In genomic region chr3:53234841-53235232, GRCh38 we compare ENCODE assay signal across 27 cellular contexts. TPM values are rescaled to one million over a fixed set of nuclear protein-coding genes. Genes with fewer than 3 reads are reported as not detected.
DNase-seq lines count a peak whose midpoint lies in the region; ATAC-seq and TF ChIP-seq lines count a peak whose summit lies in the region.
"Had no signal": no experiment of that assay in that cellular context is flagged by ENCODE, and none has a peak within 500 bp of the region (broad histone marks: within the 10 kb centered on the region; RNA-seq: fewer than 3 reads in every experiment).

No MANE protein-coding gene starts in this region.

- peaks cover 7 to 8% of the 10 kb centered on the region in 2 donors for H3K36me3 Mint-ChIP-seq in activated T-cell treated with anti-CD3 and anti-CD28 coated beads, Interleukin-2, amount 50 U/mL, for 72 hours (ENCODE audit: insufficient read depth in 2 of 2)
- peaks cover 85% of the 10 kb centered on the region for H3K36me3 Mint-ChIP-seq in Calu3 (ENCODE audit: insufficient read depth, unreplicated experiment)
- H3K36me3 Mint-ChIP-seq in osteocyte (ENCODE audit: unreplicated experiment): peaks cover 49% of the 10 kb centered on the region
- peaks cover 61% of the 10 kb centered on the region for H3K36me3 Mint-ChIP-seq in stimulated activated memory B cell treated with anti-CD40 and anti-IgM and Interleukin-4, amounts not matched to agents 10 μg/mL and 1 μg/mL and 100 μg/mL, for 72 hours

- no peaks in the 10 kb centered on the region for H3K9me3 ChIP-seq in RWPE2 (ENCODE audit: severe bottlenecking)
- H3K9me3 ChIP-seq: BE2C, colonic mucosa, esophagus squamous epithelium, psoas muscle, vagina had no signal

- H3K4me1 ChIP-seq in RWPE2 (ENCODE audit: insufficient read depth, poor library complexity, severe bottlenecking): peaks cover 33% of the 10 kb centered on the region
- H3K4me1 ChIP-seq: BE2C had no signal

- H3K27ac Mint-ChIP-seq in activated T-cell treated with anti-CD3 and anti-CD28 coated beads, Interleukin-2, amount 50 U/mL, for 72 hours: peak overlapping the region; percentile 10
- H3K27ac Mint-ChIP-seq in Calu3 (ENCODE audit: unreplicated experiment) (peak overlapping the region; percentile 67), osteocyte (ENCODE audit: unreplicated experiment) (peak overlapping the region; percentile 27)
- H3K27ac Mint-ChIP-seq in stimulated activated memory B cell treated with anti-CD40 and anti-IgM and Interleukin-4, amounts not matched to agents 10 μg/mL and 1 μg/mL and 100 μg/mL, for 72 hours: no peak overlapping the region

- CTCF ChIA-PET in Calu3 (lab: Charles Lee): no interaction called here

- TF ChIP-seq CTCF in Calu3 (IDR thresholded peaks at IDR 0.05; ENCODE audit: unreplicated experiment) (no peak), RWPE2 (IDR thresholded peaks at IDR 0.05; ENCODE audit: poor library complexity, severe bottlenecking) (no peak), osteocyte (IDR thresholded peaks at IDR 0.05) (no peak)

- intact Hi-C loops in Calu3 (cut with micrococcal nuclease; ENCODE audit: unreplicated experiment): no loop called here
- intact Hi-C loops in posterior vena cava (cut with DNase I): no loop called here

- no peak for DNase-seq in activated T-cell treated with anti-CD3 and anti-CD28 coated beads, Interleukin-2, amount 50 U/mL, for 72 hours
- no peak for DNase-seq in activated T-cell treated with anti-CD3 and anti-CD28 coated beads for 4 hours
- no peak for DNase-seq in Calu3
- peak; percentile 34 for DNase-seq in RWPE2 (ENCODE audit: low spot score)
- no peak for DNase-seq in osteocyte (ENCODE audit: extremely low spot score, unreplicated experiment)
- DNase-seq in posterior vena cava (ENCODE audit: low spot score): no peak
- DNase-seq: ACHN; activated CD4-positive, alpha-beta T cell treated with anti-CD3 and anti-CD28 coated beads for 1 hour; BE2C; colonic mucosa; DMS79; effector memory CD8-positive, alpha-beta T cell; esophagus squamous epithelium; foreskin melanocyte; GDM1; H9; NCI-H1105; NCI-H2029 treated with DMSO at 0.1 percent for 48 hours; NCI-H2227 treated with DMSO at 0.1 percent for 48 hours; T-helper 1 cell had no signal

- no peak for ATAC-seq in activated T-cell treated with anti-CD3 and anti-CD28 coated beads, Interleukin-2, amount 50 U/mL, for 72 hours (replicated peaks in 1 of 2)
- ATAC-seq in RWPE2 (ENCODE audit: low read depth): no peak
- no peak for ATAC-seq in stimulated activated memory B cell treated with anti-CD40 and anti-IgM and Interleukin-4, amounts not matched to agents 10 μg/mL and 1 μg/mL and 100 μg/mL, for 72 hours
- ATAC-seq in HG03354 (IDR thresholded peaks at IDR 0.05; ENCODE audit: poor library complexity, severe bottlenecking, unreplicated experiment): no peak
- ATAC-seq: effector memory CD8-positive, alpha-beta T cell; psoas muscle had no signal

- no peak overlapping the region for H3K4me3 Mint-ChIP-seq in activated T-cell treated with anti-CD3 and anti-CD28 coated beads, Interleukin-2, amount 50 U/mL, for 72 hours
- H3K4me3 Mint-ChIP-seq in Calu3 (ENCODE audit: low read depth, unreplicated experiment) (no peak overlapping the region), osteocyte (ENCODE audit: unreplicated experiment) (no peak overlapping the region)
- H3K4me3 Mint-ChIP-seq in stimulated activated memory B cell treated with anti-CD40 and anti-IgM and Interleukin-4, amounts not matched to agents 10 μg/mL and 1 μg/mL and 100 μg/mL, for 72 hours: no peak overlapping the region
- H3K4me3 Mint-ChIP-seq: activated naive CD4-positive, alpha-beta T cell treated with anti-CD3 and anti-CD28 coated beads, Interleukin-2, amount 50 U/mL, for 24 hours; effector memory CD8-positive, alpha-beta T cell; H9; stimulated activated naive CD8-positive, alpha-beta T cell treated with anti-CD3 and anti-CD28 coated beads, Interleukin-15, Interleukin-2, amounts not matched to agents 100 ng/mL and 50 ng/mL, for 24 hours had no signal

- no peaks in the 10 kb centered on the region for H3K4me1 Mint-ChIP-seq in activated T-cell treated with anti-CD3 and anti-CD28 coated beads, Interleukin-2, amount 50 U/mL, for 72 hours (ENCODE audit: low read depth)
- peaks cover 41% of the 10 kb centered on the region for H3K4me1 Mint-ChIP-seq in Calu3 (ENCODE audit: low read depth, unreplicated experiment)
- peaks cover 56% of the 10 kb centered on the region for H3K4me1 Mint-ChIP-seq in osteocyte (ENCODE audit: unreplicated experiment)
- no peaks in the 10 kb centered on the region for H3K4me1 Mint-ChIP-seq in stimulated activated memory B cell treated with anti-CD40 and anti-IgM and Interleukin-4, amounts not matched to agents 10 μg/mL and 1 μg/mL and 100 μg/mL, for 72 hours
- H3K4me1 Mint-ChIP-seq: activated naive CD4-positive, alpha-beta T cell treated with anti-CD3 and anti-CD28 coated beads, Interleukin-2, amount 50 U/mL, for 24 hours had no signal

- H3K27ac ChIP-seq in RWPE2 (ENCODE audit: poor library complexity, severe bottlenecking): peak overlapping the region; percentile 79
- H3K27ac ChIP-seq: cardiac muscle cell, colonic mucosa, psoas muscle had no signal

- BruUV-seq in Calu3 (replicated peaks; lab: Mats Ljungman, UMichigan): no TSS peak

- H3K27me3 Mint-ChIP-seq in activated T-cell treated with anti-CD3 and anti-CD28 coated beads, Interleukin-2, amount 50 U/mL, for 72 hours (ENCODE audit: low read depth): no peaks in the 10 kb centered on the region
- no peaks in the 10 kb centered on the region for H3K27me3 Mint-ChIP-seq in Calu3 (ENCODE audit: unreplicated experiment)
- H3K27me3 Mint-ChIP-seq in osteocyte (ENCODE audit: unreplicated experiment): no peaks in the 10 kb centered on the region
- no peaks in the 10 kb centered on the region for H3K27me3 Mint-ChIP-seq in stimulated activated memory B cell treated with anti-CD40 and anti-IgM and Interleukin-4, amounts not matched to agents 10 μg/mL and 1 μg/mL and 100 μg/mL, for 72 hours
- H3K27me3 Mint-ChIP-seq: activated naive CD4-positive, alpha-beta T cell treated with anti-CD3 and anti-CD28 coated beads, Interleukin-2, amount 50 U/mL, for 24 hours; effector memory CD8-positive, alpha-beta T cell; stimulated activated naive CD8-positive, alpha-beta T cell treated with anti-CD3 and anti-CD28 coated beads, Interleukin-15, Interleukin-2, amounts not matched to agents 100 ng/mL and 50 ng/mL, for 24 hours had no signal

- H3K36me3 ChIP-seq in RWPE2 (ENCODE audit: low read depth): peaks cover 95% of the 10 kb centered on the region

- no peaks in the 10 kb centered on the region for H3K27me3 ChIP-seq in RWPE2 (ENCODE audit: insufficient read depth, poor library complexity, severe bottlenecking)
- H3K27me3 ChIP-seq: BE2C, cardiac muscle cell, colonic mucosa, esophagus squamous epithelium, vagina had no signal

- no peaks in the 10 kb centered on the region for H3K9me3 Mint-ChIP-seq in activated T-cell treated with anti-CD3 and anti-CD28 coated beads, Interleukin-2, amount 50 U/mL, for 72 hours
- no peaks in the 10 kb centered on the region for H3K9me3 Mint-ChIP-seq in Calu3 (ENCODE audit: low read depth, unreplicated experiment)
- H3K9me3 Mint-ChIP-seq in osteocyte (ENCODE audit: unreplicated experiment): no peaks in the 10 kb centered on the region
- no peaks in the 10 kb centered on the region for H3K9me3 Mint-ChIP-seq in stimulated activated memory B cell treated with anti-CD40 and anti-IgM and Interleukin-4, amounts not matched to agents 10 μg/mL and 1 μg/mL and 100 μg/mL, for 72 hours
- H3K9me3 Mint-ChIP-seq: activated naive CD4-positive, alpha-beta T cell treated with anti-CD3 and anti-CD28 coated beads, Interleukin-2, amount 50 U/mL, for 24 hours; effector memory CD8-positive, alpha-beta T cell; H9; stimulated activated naive CD8-positive, alpha-beta T cell treated with anti-CD3 and anti-CD28 coated beads, Interleukin-15, Interleukin-2, amounts not matched to agents 100 ng/mL and 50 ng/mL, for 24 hours had no signal

- H3K4me3 ChIP-seq in RWPE2 (ENCODE audit: severe bottlenecking): no peak overlapping the region
- H3K4me3 ChIP-seq: cardiac muscle cell, colonic mucosa, esophagus squamous epithelium, psoas muscle, vagina had no signal

RNA-seq across cellular contexts. Expression of gene TKT, which starts 21.0 kb away (rescaled TPM):
- 100 to 1,000 TPM; 252 to 274 TPM for total RNA-seq in activated T-cell treated with anti-CD3 and anti-CD28 coated beads, Interleukin-2, amount 50 U/mL, for 72 hours
- total RNA-seq in Calu3 (2022) (391 and 446 TPM in 2 replicates), osteocyte (480 and 494 TPM in 2 replicates), posterior vena cava (100 to 1,000 TPM; 123 to 125 TPM)
